Comparison of ENCODE assay signal across 17 cellular contexts in genomic region chr16:13906426-13907089, GRCh38. TPM values are rescaled to one million over a fixed set of nuclear protein-coding genes. Genes with fewer than 3 reads are reported as not detected.
DNase-seq lines count a peak whose midpoint lies in the region; ATAC-seq, FAIRE-seq and TF ChIP-seq lines count a peak whose summit lies in the region.
"Had no signal": no experiment of that assay in that cellular context is flagged by ENCODE, and none has a peak within 500 bp of the region (broad histone marks: within the 10 kb centered on the region; RNA-seq: fewer than 3 reads in every experiment).

No MANE protein-coding gene starts in this region.

- H3K9me3 ChIP-seq in MM.1S (replicated peaks; ENCODE audit: insufficient read depth, low read length), result no peaks in the 10 kb centered on the region
- H3K9me3 ChIP-seq: neutrophil had no signal

- TF ChIP-seq CTCF in MM.1S (IDR thresholded peaks at IDR 0.05; ENCODE audit: low read length), result no peak
- no peak for TF ChIP-seq CTCF in endothelial cell (IDR thresholded peaks at IDR 0.05; ENCODE audit: unreplicated experiment)
- TF ChIP-seq CTCF in nephron progenitor cell (IDR thresholded peaks at IDR 0.05), result no peak
- no peak for TF ChIP-seq CTCF in foreskin fibroblast (IDR thresholded peaks at IDR 0.05; ENCODE audit: low read depth, low read length)

- no peak for FAIRE-seq in GM12891 (lab: Jason Lieb, UNC)

- peaks cover 16% of the 10 kb centered on the region for H3K4me1 ChIP-seq in MM.1S (ENCODE audit: low read length)

- H2AFZ ChIP-seq in MM.1S (ENCODE audit: low read length), result peak overlapping the region; percentile 36

- H3K27ac Mint-ChIP-seq in memory B cell (peak overlapping the region; percentile 64), endothelial cell (ENCODE audit: unreplicated experiment) (no peak overlapping the region), nephron progenitor cell (no peak overlapping the region)
- H3K27ac Mint-ChIP-seq: immature natural killer cell, type B pancreatic cell had no signal

- H3K27me3 Mint-ChIP-seq in memory B cell (peaks cover 21% of the 10 kb centered on the region), endothelial cell (ENCODE audit: unreplicated experiment) (peaks cover 5% of the 10 kb centered on the region), nephron progenitor cell (ENCODE audit: low read depth, poor library complexity) (peaks cover 14% of the 10 kb centered on the region)

- H3K4me3 Mint-ChIP-seq in memory B cell (peak overlapping the region; percentile 65), endothelial cell (ENCODE audit: unreplicated experiment) (no peak overlapping the region), nephron progenitor cell (no peak overlapping the region)
- H3K4me3 Mint-ChIP-seq: type B pancreatic cell had no signal

- peaks cover 10% of the 10 kb centered on the region for H3K4me1 Mint-ChIP-seq in memory B cell
- no peaks in the 10 kb centered on the region for H3K4me1 Mint-ChIP-seq in endothelial cell (ENCODE audit: unreplicated experiment)
- H3K4me1 Mint-ChIP-seq in nephron progenitor cell, result no peaks in the 10 kb centered on the region

- H3K79me2 ChIP-seq in MM.1S (ENCODE audit: low read length), result no peaks in the 10 kb centered on the region

- H3K9me2 ChIP-seq in MM.1S (replicated peaks; ENCODE audit: insufficient read depth, low read length), result no peaks in the 10 kb centered on the region

- no peaks in the 10 kb centered on the region for H3K36me3 ChIP-seq in MM.1S (replicated peaks; ENCODE audit: insufficient read depth, low read length)
- H3K36me3 ChIP-seq: neutrophil had no signal

- DNase-seq in GM12891 (ENCODE audit: insufficient read length, low spot score) (no peak), MM.1S (peak; percentile 50), RPMI7951 (ENCODE audit: low read depth) (peak; percentile 40), memory B cell (ENCODE audit: low spot score in 2 of 2) (peak in 1 of 2 donors; percentile 16), endothelial cell (ENCODE audit: low spot score) (no peak), nephron progenitor cell (no peak), foreskin fibroblast (no peak)
- DNase-seq: activated gamma-delta T cell, anterior cingulate cortex, H7, immature natural killer cell, NCI-H2107 had no signal

- H3K27me3 ChIP-seq in MM.1S (replicated peaks; ENCODE audit: insufficient read depth, low read length), result no peaks in the 10 kb centered on the region

- H3K4me2 ChIP-seq in MM.1S (ENCODE audit: low read depth, low read length), result peak overlapping the region; percentile 27

- no peak overlapping the region for H3K4me3 ChIP-seq in MM.1S (ENCODE audit: low read length)
- no peak overlapping the region for H3K4me3 ChIP-seq in foreskin fibroblast (ENCODE audit: low read depth in 1 of 2, low read length in 2 of 2)
- H3K4me3 ChIP-seq: lung, SK-N-MC had no signal

- no peak for TF ChIP-seq POLR2A in GM12891 (IDR thresholded peaks at IDR 0.05; ENCODE audit: low read depth, low read length)

- H4K20me1 ChIP-seq in MM.1S (ENCODE audit: insufficient read depth, low read length), result no peaks in the 10 kb centered on the region

- H3K9me3 Mint-ChIP-seq in memory B cell (peaks cover 2% of the 10 kb centered on the region), endothelial cell (ENCODE audit: unreplicated experiment) (no peaks in the 10 kb centered on the region), nephron progenitor cell (peaks cover 36% of the 10 kb centered on the region)
- H3K9me3 Mint-ChIP-seq: type B pancreatic cell had no signal

- no peak overlapping the region for H3K27ac ChIP-seq in MM.1S (ENCODE audit: low read length)
- H3K27ac ChIP-seq: C4-2B, neutrophil, SK-N-MC had no signal

- peaks cover 2% of the 10 kb centered on the region for H3K36me3 Mint-ChIP-seq in memory B cell
- H3K36me3 Mint-ChIP-seq in endothelial cell (ENCODE audit: low read depth, unreplicated experiment), result no peaks in the 10 kb centered on the region
- no peaks in the 10 kb centered on the region for H3K36me3 Mint-ChIP-seq in nephron progenitor cell (ENCODE audit: low read depth)
- H3K36me3 Mint-ChIP-seq: immature natural killer cell, type B pancreatic cell had no signal

- H3F3A ChIP-seq in MM.1S (ENCODE audit: insufficient read depth, low read length), result peaks cover 14% of the 10 kb centered on the region

- peak; percentile 98 for ATAC-seq in memory B cell (ENCODE audit: low read depth)

- H3K9ac ChIP-seq in MM.1S (ENCODE audit: low read length), result no peak overlapping the region

TF ChIP-seq in GM12891, 5 proteins besides CTCF, POLR2A, EP300 and RAD21:
- TF ChIP-seq TAF1 (IDR thresholded peaks at IDR 0.05; ENCODE audit: low read depth, low read length), result no peak
- TF ChIP-seq POU2F2 (IDR thresholded peaks at IDR 0.05; ENCODE audit: low read depth, low read length), result no peak
- peak; percentile 67 for TF ChIP-seq SPI1 (IDR thresholded peaks at IDR 0.05; ENCODE audit: low read depth, low read length)
TF ChIP-seq in GM12891: peak in this region for 1.

RNA-seq across cellular contexts. Expression of gene ERCC4, which starts 13.4 kb away (rescaled TPM):
- 2.5 TPM for polyA plus RNA-seq in GM12891 (2012; ENCODE audit: low read depth, missing spikeins)
- total RNA-seq in RPMI7951 (2014; rRNA removed; shearing (Covaris generic)), result 6.6 and 10.0 TPM in 2 replicates
- total RNA-seq in endothelial cell (ENCODE audit: unreplicated experiment), result 14.3 TPM

Comparison
In these comparisons a context has a peak if more than half of its experiments do, and no peak if none do; other contexts are left out.
1. DNase-seq: peak in MM.1S (single experiment) and RPMI7951 (single experiment); none in GM12891 (single experiment), endothelial cell (single experiment), nephron progenitor cell (single experiment) and foreskin fibroblast (0 of 2).